Comparison of ENCODE assay signal across 8 cellular contexts in genomic region chr2:84865181-84865783, GRCh38. TPM values are rescaled to one million over a fixed set of nuclear protein-coding genes. Genes with fewer than 3 reads are reported as not detected.
DNase-seq lines count a peak whose midpoint lies in the region; ATAC-seq, FAIRE-seq and TF ChIP-seq lines count a peak whose summit lies in the region.

No MANE protein-coding gene starts in this region.

- no peaks in the 10 kb centered on the region for H3K9me2 ChIP-seq in SK-N-SH

- H3K4me2 ChIP-seq in SK-N-SH: no peak overlapping the region

- no peaks in the 10 kb centered on the region for H3K79me2 ChIP-seq in SK-N-SH (ENCODE audit: insufficient read depth)

- H3K4me3 ChIP-seq in SK-N-SH (ENCODE audit: low read depth in 2 of 2, low read length in 1 of 2): no peak overlapping the region
- no peak overlapping the region for H3K4me3 ChIP-seq in ascending aorta

- no peak overlapping the region for H2AFZ ChIP-seq in SK-N-SH (ENCODE audit: low read depth)

- H3K27ac ChIP-seq in SK-N-SH (ENCODE audit: low read depth in 2 of 2, low read length in 1 of 2): no peak overlapping the region
- no peak overlapping the region for H3K27ac ChIP-seq in ascending aorta

- TF ChIP-seq RAD21 in SK-N-SH (IDR thresholded peaks at IDR 0.05; ENCODE audit: low read length): peak; percentile 63

- intact Hi-C loops in ascending aorta (cut with DNase I): no loop called here

- ATAC-seq in HG02885 (IDR thresholded peaks at IDR 0.05; ENCODE audit: poor library complexity, unreplicated experiment) (peak; percentile 84), HG03108 (IDR thresholded peaks at IDR 0.05; ENCODE audit: unreplicated experiment) (no peak)

- TF ChIP-seq CTCF in SK-N-SH (IDR thresholded peaks at IDR 0.05): peak; percentile 45
- TF ChIP-seq CTCF in ascending aorta (IDR thresholded peaks at IDR 0.05): no peak

- H4K20me1 ChIP-seq in SK-N-SH (ENCODE audit: insufficient read depth): no peaks in the 10 kb centered on the region

- H3K36me3 ChIP-seq in SK-N-SH (replicated peaks in 1 of 2; ENCODE audit: control insufficient read depth in 1 of 2, insufficient read depth in 2 of 2, low read length in 1 of 2) (no peaks in the 10 kb centered on the region), ascending aorta (no peaks in the 10 kb centered on the region)

- CTCF ChIA-PET in SK-N-SH (lab: Yijun Ruan, JAX): interaction anchor here (1.1 to 1.5 kb wide), 4 partner anchors 10 to 18 kb away, joined by 3 to 4 read pairs (median 3); no protein-coding TSS in a partner anchor

- POLR2A ChIA-PET in SK-N-SH (lab: Yijun Ruan, JAX): no interaction called here

- H3K4me1 ChIP-seq in SK-N-SH (ENCODE audit: control insufficient read depth in 1 of 2, insufficient read depth in 2 of 2, low read depth in 1 of 2, low read length in 1 of 2) (no peaks in the 10 kb centered on the region), ascending aorta (no peaks in the 10 kb centered on the region)

- no peak overlapping the region for H3K9ac ChIP-seq in SK-N-SH

- DNase-seq in EH (ENCODE audit: low read depth) (peak; percentile 57), SK-N-SH (no peak), iris pigment epithelial cell (ENCODE audit: low read depth) (peak; percentile 34), ascending aorta (ENCODE audit: low spot score in 2 of 2) (no peak)
- DNase-seq in stimulated activated CD4-positive, alpha-beta T cell treated with anti-CD3 and anti-CD28 coated beads, Interleukin-2, amount 100 ng/mL, for 24 hours: no peak

- WGBS in SK-N-SH (ENCODE audit: low lambda C conversion rate): 18% methylated on average over 6 of the region's 6 CpGs

- no peak for TF ChIP-seq EP300 in SK-N-SH (IDR thresholded peaks at IDR 0.05; ENCODE audit: borderline replicate concordance in 1 of 2, low read depth in 1 of 2, low read length in 1 of 2)

- no peaks in the 10 kb centered on the region for H3K9me3 ChIP-seq in SK-N-SH
- H3K9me3 ChIP-seq in ascending aorta: no peaks in the 10 kb centered on the region

- H3F3A ChIP-seq in SK-N-SH (replicated peaks; ENCODE audit: insufficient read depth): no peaks in the 10 kb centered on the region

- H3K27me3 ChIP-seq in SK-N-SH (ENCODE audit: insufficient read depth) (peaks cover 23% of the 10 kb centered on the region; the same call in 1 of the 2 replicates), ascending aorta (no peaks in the 10 kb centered on the region)

- peak; percentile 67 for FAIRE-seq in A204.1 (lab: Jason Lieb, UNC)

TF ChIP-seq in SK-N-SH, 30 proteins besides CTCF, POLR2A, EP300 and RAD21:
- TF ChIP-seq EZH2phosphoT487 (IDR thresholded peaks at IDR 0.05; ENCODE audit: borderline replicate concordance, low read depth): no peak
- TF ChIP-seq SMC3 (IDR thresholded peaks at IDR 0.05; ENCODE audit: low read depth, low read length): peak; percentile 39; the same call in 1 of the 2 replicates
TF ChIP-seq in SK-N-SH: peak in this region for 1.

RNA-seq across cellular contexts. Expression of gene TRABD2A, which starts 15.6 kb away (rescaled TPM):
- polyA plus RNA-seq in SK-N-SH (2012; rRNA removed): 3.0 and 3.8 TPM in 2 replicates
- 2.4 and 3.6 TPM in 2 replicates for polyA plus RNA-seq in SK-N-SH (2012; cell fraction: cytosol; rRNA removed)
- polyA plus RNA-seq in SK-N-SH (2012; cell fraction: nucleus; rRNA removed): 2.2 TPM in 2 replicates
- total RNA-seq in ascending aorta: 1.1 TPM

RNA-seq across cellular contexts. Expression of gene TMSB10, which starts 40.2 kb away (rescaled TPM):
- polyA plus RNA-seq in SK-N-SH (2012; rRNA removed): 3,924 and 7,920 TPM in 2 replicates
- 5,618 and 8,173 TPM in 2 replicates for polyA plus RNA-seq in SK-N-SH (2012; cell fraction: cytosol; rRNA removed)
- 1,784 and 3,464 TPM in 2 replicates for polyA plus RNA-seq in SK-N-SH (2012; cell fraction: nucleus; rRNA removed)
- total RNA-seq in ascending aorta: 5,452 TPM

Comparison
In these comparisons a context has a peak if more than half of its experiments do, and no peak if none do; other contexts are left out.
1. DNase-seq: peak in EH (single experiment) and iris pigment epithelial cell (single experiment); none in SK-N-SH (single experiment), ascending aorta (0 of 2) and stimulated activated CD4-positive, alpha-beta T cell treated with anti-CD3 and anti-CD28 coated beads, Interleukin-2, amount 100 ng/mL, for 24 hours (0 of 2).